Comparison of ENCODE assay signal across 8 cellular contexts in the genomic region with DNA sequence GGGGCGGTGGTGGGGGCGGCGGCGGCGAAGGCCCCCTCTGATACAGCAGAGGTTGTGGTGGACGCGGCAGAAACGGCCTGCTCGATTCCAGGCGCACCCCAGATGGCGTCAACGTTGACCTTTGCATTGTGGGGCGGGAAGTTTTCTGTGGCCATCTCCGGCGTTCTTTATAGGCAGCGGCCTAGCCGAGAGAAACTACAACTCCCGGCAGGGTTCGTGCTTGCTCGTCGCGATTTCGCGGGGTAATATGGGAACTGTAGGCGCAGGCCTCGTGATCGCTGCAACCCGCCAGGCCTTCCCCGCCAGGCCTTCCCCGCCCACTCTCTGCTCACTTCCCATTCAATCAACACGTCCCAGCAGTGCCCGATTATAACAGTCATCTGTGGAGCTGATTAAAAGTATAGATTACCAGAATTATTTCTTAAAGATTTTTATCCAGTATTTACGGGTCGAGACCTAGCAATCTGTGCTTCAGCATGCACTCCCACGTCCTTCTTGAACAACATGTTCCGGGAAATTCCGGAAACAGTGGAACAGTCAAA. TPM values are rescaled to one million over a fixed set of nuclear protein-coding genes. Genes with fewer than 3 reads are reported as not detected.
DNase-seq lines count a peak whose midpoint lies in the region; ATAC-seq and TF ChIP-seq lines count a peak whose summit lies in the region.

A gene (minus strand): TSS at position 74 of the 542 bp plus-strand sequence. CDS start 214 bp downstream, outside the sequence.

- H3K14ac ChIP-seq in H9 (ENCODE audit: insufficient read depth, low read length): peak within 1 kb of the TSS; percentile 92

- no peak within 1 kb of the TSS for H4K91ac ChIP-seq in H9 (ENCODE audit: insufficient read length, low read depth, low read length)

- ATAC-seq in naive thymus-derived CD8-positive, alpha-beta T cell: peak; percentile 89 to 90
- peak; percentile 96 for ATAC-seq in stimulated activated naive B cell treated with anti-CD40 and anti-IgM and Interleukin-4, amounts not matched to agents 10 μg/mL and 1 μg/mL and 100 μg/mL, for 72 hours (replicated peaks)

- H3K4me1 Mint-ChIP-seq in H9: peaks cover 36 to 40% of the 10 kb centered on the region in 2 experiments
- peaks cover 16 to 51% (median 46%) of the 10 kb centered on the region in 4 donors for H3K4me1 Mint-ChIP-seq in naive thymus-derived CD8-positive, alpha-beta T cell
- peaks cover 14 to 32% of the 10 kb centered on the region in 2 donors for H3K4me1 Mint-ChIP-seq in stimulated activated naive B cell treated with anti-CD40 and anti-IgM and Interleukin-4, amounts not matched to agents 10 μg/mL and 1 μg/mL and 100 μg/mL, for 72 hours

- H3K9me3 Mint-ChIP-seq in H9: no peaks in the 10 kb centered on the region
- no peaks in the 10 kb centered on the region for H3K9me3 Mint-ChIP-seq in naive thymus-derived CD8-positive, alpha-beta T cell
- no peaks in the 10 kb centered on the region for H3K9me3 Mint-ChIP-seq in stimulated activated naive B cell treated with anti-CD40 and anti-IgM and Interleukin-4, amounts not matched to agents 10 μg/mL and 1 μg/mL and 100 μg/mL, for 72 hours

- H4K5ac ChIP-seq in H9 (ENCODE audit: insufficient read length, low read depth, low read length): no peak within 1 kb of the TSS

- H3K79me2 ChIP-seq in H9 (ENCODE audit: insufficient read depth, low read length): peaks cover 41% of the 10 kb centered on the region

- H2BK15ac ChIP-seq in H9 (ENCODE audit: low read depth, low read length): no peak within 1 kb of the TSS

- no peaks in the 10 kb centered on the region for H3K79me1 ChIP-seq in H9 (ENCODE audit: insufficient read depth, low read depth, low read length, poor library complexity, severe bottlenecking)

- POLR2A ChIA-PET in naive thymus-derived CD8-positive, alpha-beta T cell (lab: Charles Lee): interaction anchor here (0.9 to 2.9 kb wide), 6 partner anchors 272 to 633 kb away, joined by 4 to 27 read pairs (median 7); a partner anchor contains a TSS

- no peak within 1 kb of the TSS for H3K27ac ChIP-seq in H9 (ENCODE audit: insufficient read length, low read depth, low read length)

- peak; percentile 47 for TF ChIP-seq POLR2A in Raji (IDR thresholded peaks at IDR 0.05; ENCODE audit: insufficient read depth, low read depth, low read length)

- no CpG with 5 or more reads among the region's 37 CpGs for WGBS in H9 (ENCODE audit: extremely low coverage, insufficient read length, low lambda C conversion rate)

- H2AK5ac ChIP-seq in H9 (ENCODE audit: insufficient read length, low read length): no peak within 1 kb of the TSS

- TF ChIP-seq CTCF in H9 (conservative IDR thresholded peaks at IDR 0.05) (no peak), fibroblast of mammary gland (conservative IDR thresholded peaks at IDR 0.05; ENCODE audit: control insufficient read depth, insufficient read depth, low read depth, low read length) (no peak)

- peak within 1 kb of the TSS; percentile 87 for H3K9ac ChIP-seq in H9 (ENCODE audit: extremely low read depth, insufficient read length, low read length)

- peak; percentile 98 for DNase-seq in EL
- peak; percentile 98 for DNase-seq in H9
- DNase-seq in M059J (ENCODE audit: low read depth): peak; percentile 98
- DNase-seq in activated T-helper 9 cell treated with anti-CD3 and anti-CD28 coated beads, Interleukin-2, amount 50 U/mL, for 16 hours (ENCODE audit: low read depth): peak; percentile 91
- DNase-seq in fibroblast of mammary gland (ENCODE audit: low read depth): peak; percentile 97
- DNase-seq in naive thymus-derived CD8-positive, alpha-beta T cell: peak; percentile 78 to 96 (median 94)
- peak; percentile 97 for DNase-seq in stimulated activated naive B cell treated with anti-CD40 and anti-IgM and Interleukin-4, amounts not matched to agents 10 μg/mL and 1 μg/mL and 100 μg/mL, for 72 hours

- H4K8ac ChIP-seq in H9 (replicated peaks; ENCODE audit: insufficient read length, low read depth, low read length): no peak within 1 kb of the TSS

- peak within 1 kb of the TSS; percentile 96 to 98 (median 96) for H3K27ac Mint-ChIP-seq in H9
- H3K27ac Mint-ChIP-seq in naive thymus-derived CD8-positive, alpha-beta T cell: peak within 1 kb of the TSS; percentile 57 to 99 (median 97)
- H3K27ac Mint-ChIP-seq in stimulated activated naive B cell treated with anti-CD40 and anti-IgM and Interleukin-4, amounts not matched to agents 10 μg/mL and 1 μg/mL and 100 μg/mL, for 72 hours: peak within 1 kb of the TSS; percentile 97

- no peaks in the 10 kb centered on the region for H4K20me1 ChIP-seq in H9 (ENCODE audit: control insufficient read depth, insufficient read depth, insufficient read length)

- H3K56ac ChIP-seq in H9 (ENCODE audit: insufficient read length, low read depth, low read length): no peak within 1 kb of the TSS

- H2BK5ac ChIP-seq in H9 (ENCODE audit: insufficient read length, low read length): no peak within 1 kb of the TSS

- H3K4me2 ChIP-seq in H9 (ENCODE audit: insufficient read depth, insufficient read length, low read length): peak within 1 kb of the TSS; percentile 81

- H3K4me1 ChIP-seq in H9 (ENCODE audit: insufficient read depth, low read length): peaks cover 5% of the 10 kb centered on the region

- peaks cover 4% of the 10 kb centered on the region for H3K23me2 ChIP-seq in H9 (ENCODE audit: insufficient read length, low read depth, low read length, poor library complexity, severe bottlenecking)

- peaks cover 16 to 29% (median 21%) of the 10 kb centered on the region in 3 experiments for H3K36me3 Mint-ChIP-seq in H9 (ENCODE audit: insufficient read depth in 1 of 3, low read depth in 3 of 3)
- peaks cover 0 to 15% (median 0%) of the 10 kb centered on the region in 3 donors for H3K36me3 Mint-ChIP-seq in naive thymus-derived CD8-positive, alpha-beta T cell
- H3K36me3 Mint-ChIP-seq in stimulated activated naive B cell treated with anti-CD40 and anti-IgM and Interleukin-4, amounts not matched to agents 10 μg/mL and 1 μg/mL and 100 μg/mL, for 72 hours: peaks cover 3 to 11% of the 10 kb centered on the region in 2 donors

- H3K23ac ChIP-seq in H9 (ENCODE audit: insufficient read length, low read depth, low read length): no peak within 1 kb of the TSS

- H2BK20ac ChIP-seq in H9 (ENCODE audit: low read depth, low read length, poor library complexity, severe bottlenecking): no peak within 1 kb of the TSS

- no peak within 1 kb of the TSS for H2AFZ ChIP-seq in H9 (ENCODE audit: low read length)

- peak within 1 kb of the TSS; percentile 95 to 97 for H3K4me3 Mint-ChIP-seq in H9
- H3K4me3 Mint-ChIP-seq in naive thymus-derived CD8-positive, alpha-beta T cell: peak within 1 kb of the TSS; percentile 86 to 97 (median 92)
- peak within 1 kb of the TSS; percentile 92 to 97 for H3K4me3 Mint-ChIP-seq in stimulated activated naive B cell treated with anti-CD40 and anti-IgM and Interleukin-4, amounts not matched to agents 10 μg/mL and 1 μg/mL and 100 μg/mL, for 72 hours

- no peak within 1 kb of the TSS for H3T11ph ChIP-seq in H9 (ENCODE audit: low read length)

- H3K4ac ChIP-seq in H9 (ENCODE audit: low read depth, low read length): no peak within 1 kb of the TSS

- H2BK120ac ChIP-seq in H9 (ENCODE audit: low read depth, low read length, poor library complexity, severe bottlenecking): no peak within 1 kb of the TSS

- peak within 1 kb of the TSS; percentile 78 for H3K4me3 ChIP-seq in fibroblast of mammary gland (ENCODE audit: control insufficient read depth, low read depth, low read length)

- peak within 1 kb of the TSS; percentile 90 for H3K18ac ChIP-seq in H9 (ENCODE audit: insufficient read length, low read depth, low read length)

- no peaks in the 10 kb centered on the region for H3K9me3 ChIP-seq in H9 (ENCODE audit: control insufficient read depth, low read depth, low read length)

- H3K27me3 ChIP-seq in H9 (ENCODE audit: insufficient read depth, low read length): no peaks in the 10 kb centered on the region

- no peak within 1 kb of the TSS for H2BK12ac ChIP-seq in H9 (ENCODE audit: insufficient read length, low read depth, low read length)

- H3K27me3 Mint-ChIP-seq in H9 (ENCODE audit: low read depth): no peaks in the 10 kb centered on the region
- H3K27me3 Mint-ChIP-seq in naive thymus-derived CD8-positive, alpha-beta T cell: no peaks in the 10 kb centered on the region
- no peaks in the 10 kb centered on the region for H3K27me3 Mint-ChIP-seq in stimulated activated naive B cell treated with anti-CD40 and anti-IgM and Interleukin-4, amounts not matched to agents 10 μg/mL and 1 μg/mL and 100 μg/mL, for 72 hours

RNA-seq across cellular contexts. Expression of the gene that starts here (rescaled TPM):
- 120 and 121 TPM in 2 replicates for total RNA-seq in H9 (2021)
- total RNA-seq in M059J (2014; rRNA removed; shearing (Covaris generic)): 62.8 and 94.7 TPM in 2 replicates
- 10 to 100 TPM; 34.6 to 39.4 TPM for total RNA-seq in naive thymus-derived CD8-positive, alpha-beta T cell
- polyA plus RNA-seq in naive thymus-derived CD8-positive, alpha-beta T cell: 10 to 100 TPM; 12.6 to 18.7 (median 13.0) TPM
